In genomic region chr10:17675638-17676037, GRCh38 we compare ENCODE assay signal across 1 cellular context.
TF ChIP-seq lines count a peak whose summit lies in the region.

No MANE protein-coding gene starts in this region.

TF ChIP-seq in K562, 482 proteins besides CTCF, POLR2A, EP300 and RAD21 (continued from another document):
- TF ChIP-seq GABPB2 (CRISPR knock-in tag; conservative IDR thresholded peaks at IDR 0.05): no peak
- no peak for TF ChIP-seq TAF1 (IDR thresholded peaks at IDR 0.05; ENCODE audit: control insufficient read depth, extremely low read depth, insufficient read depth, low read length, severe bottlenecking)
- no peak for TF ChIP-seq KHSRP (IDR thresholded peaks at IDR 0.05)
- TF ChIP-seq NFXL1 (CRISPR knock-in tag; IDR thresholded peaks at IDR 0.05): no peak
- no peak for TF ChIP-seq SMAD2 (IDR thresholded peaks at IDR 0.05; ENCODE audit: low read depth, low read length)
- no peak for TF ChIP-seq PHF20 (IDR thresholded peaks at IDR 0.05; ENCODE audit: partially characterized antibody)
